Comparison of ENCODE assay signal across 8 cellular contexts in genomic region chr11:32583451-32584271, GRCh38. TPM values are rescaled to one million over a fixed set of nuclear protein-coding genes. Genes with fewer than 3 reads are reported as not detected.
DNase-seq lines count a peak whose midpoint lies in the region; ATAC-seq and TF ChIP-seq lines count a peak whose summit lies in the region.

Gene EIF3M (plus strand): TSS chr11:32583831. CDS start chr11:32583888, 57 bp downstream.

- no peaks in the 10 kb centered on the region; the same call in 1 of the 2 replicates for H3K27me3 ChIP-seq in BJ (ENCODE audit: control insufficient read depth, insufficient read depth, low read length)

- TF ChIP-seq CTCF in BJ (IDR thresholded peaks at IDR 0.05; ENCODE audit: insufficient read depth, low read depth, low read length), result no peak

- peak within 1 kb of the TSS; percentile 98 for H3K4me3 Mint-ChIP-seq in activated CD4-positive, alpha-beta T cell treated with anti-CD3 and anti-CD28 coated beads, Interleukin-2, amount 10 ng/mL, durations not matched to agents 24 days and 14 days

- peak; percentile 70 for DNase-seq in BJ (ENCODE audit: low read depth)
- DNase-seq in NCI-H526 treated with DMSO at 0.1 percent for 48 hours (lab: John Stamatoyannopoulos, UW), result peak; percentile 95
- DNase-seq in activated CD4-positive, alpha-beta T cell treated with anti-CD3 and anti-CD28 coated beads, Interleukin-2, amount 10 ng/mL, durations not matched to agents 24 days and 14 days, result peak; percentile 99
- DNase-seq in cortex of kidney (lab: John Stamatoyannopoulos, UW), result peak; percentile 60
- peak; percentile 99 for DNase-seq in left kidney (ENCODE audit: low read depth, low spot score)
- peak; percentile 96 for DNase-seq in stimulated activated CD4-positive, alpha-beta T cell treated with anti-CD3 and anti-CD28 coated beads, Interleukin-2, amount 100 ng/mL, for 24 hours

- peak within 1 kb of the TSS; percentile 78 for H3K4me3 ChIP-seq in BJ (ENCODE audit: low read depth, low read length)

- intact Hi-C loops in activated CD4-positive, alpha-beta T cell treated with anti-CD3 and anti-CD28 coated beads, Interleukin-2, amount 10 ng/mL, durations not matched to agents 24 days and 14 days (cut with micrococcal nuclease), result loop anchor here (1.0 to 10.0 kb wide), 8 partner anchors 211 to 1079 kb away; partner anchors contain the start of genes CCDC73, CSTF3, DEPDC7 and ELP4

- POLR2A ChIA-PET in BJ (lab: Charles Lee), result interaction anchor here (0.6 kb wide), 1 partner anchor 246 kb away, joined by 3 read pairs; the partner anchor contains the start of gene PRRG4

- H3K27ac Mint-ChIP-seq in activated CD4-positive, alpha-beta T cell treated with anti-CD3 and anti-CD28 coated beads, Interleukin-2, amount 10 ng/mL, durations not matched to agents 24 days and 14 days, result peak within 1 kb of the TSS; percentile 98

- H3K27me3 Mint-ChIP-seq in activated CD4-positive, alpha-beta T cell treated with anti-CD3 and anti-CD28 coated beads, Interleukin-2, amount 10 ng/mL, durations not matched to agents 24 days and 14 days, result no peaks in the 10 kb centered on the region

- CTCF ChIA-PET in BJ (lab: Yijun Ruan, JAX), result no interaction called here

- H3K36me3 ChIP-seq in BJ (ENCODE audit: control insufficient read depth, insufficient read depth, low read length), result no peaks in the 10 kb centered on the region

- peaks cover 25% of the 10 kb centered on the region for H3K4me1 Mint-ChIP-seq in activated CD4-positive, alpha-beta T cell treated with anti-CD3 and anti-CD28 coated beads, Interleukin-2, amount 10 ng/mL, durations not matched to agents 24 days and 14 days

- peak; percentile 99 for ATAC-seq in GM19324 (IDR thresholded peaks at IDR 0.05; ENCODE audit: low FRiP score, unreplicated experiment)
- peak; percentile 95 for ATAC-seq in HG03469 (IDR thresholded peaks at IDR 0.05; ENCODE audit: unreplicated experiment)

- peaks cover 29% of the 10 kb centered on the region for H3K36me3 Mint-ChIP-seq in activated CD4-positive, alpha-beta T cell treated with anti-CD3 and anti-CD28 coated beads, Interleukin-2, amount 10 ng/mL, durations not matched to agents 24 days and 14 days (ENCODE audit: low read depth)

- H3K9me3 Mint-ChIP-seq in activated CD4-positive, alpha-beta T cell treated with anti-CD3 and anti-CD28 coated beads, Interleukin-2, amount 10 ng/mL, durations not matched to agents 24 days and 14 days, result peaks cover 2% of the 10 kb centered on the region

RNA-seq across cellular contexts. Expression of gene EIF3M, which starts in this region (rescaled TPM):
- 202 and 394 TPM in 2 replicates for polyA plus RNA-seq in BJ (2011; rRNA removed)
- polyA minus RNA-seq in BJ (2011; rRNA and poly(A)+ RNA removed), result 79.1 and 101 TPM in 2 replicates
- 348 and 351 TPM in 2 replicates for total RNA-seq in activated CD4-positive, alpha-beta T cell treated with anti-CD3 and anti-CD28 coated beads, Interleukin-2, amount 10 ng/mL, durations not matched to agents 24 days and 14 days

Comparison
In these comparisons a context has a peak if more than half of its experiments do, and no peak if none do; other contexts are left out.
1. Peak in every context shown above with its lines: DNase-seq, ATAC-seq and H3K4me3 ChIP-seq.